In the genomic region with DNA sequence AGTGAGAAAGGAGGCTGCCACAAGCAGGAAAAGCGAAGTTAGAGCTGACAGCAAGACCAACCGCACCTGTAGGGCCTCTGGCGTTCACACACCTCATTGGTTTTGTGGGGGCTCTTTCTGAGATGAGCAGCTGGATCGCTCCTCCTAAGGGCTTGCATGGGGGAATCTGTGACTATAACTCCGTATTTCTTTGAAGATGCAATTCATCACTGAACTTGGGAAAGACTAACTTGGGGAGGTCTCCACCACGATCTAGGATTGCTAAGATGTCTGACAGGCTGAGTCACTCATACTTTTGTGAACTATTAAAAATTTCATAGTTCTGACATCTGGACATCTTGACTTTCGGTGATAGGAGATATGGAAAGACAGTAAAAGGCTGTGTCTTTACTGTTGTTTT, we compare ENCODE assay signal across 11 cellular contexts.
DNase-seq lines count a peak whose midpoint lies in the region; ATAC-seq and TF ChIP-seq lines count a peak whose summit lies in the region.
"Had no signal": no experiment of that assay in that cellular context is flagged by ENCODE, and none has a peak within 500 bp of the region (broad histone marks: within the 10 kb centered on the region; RNA-seq: fewer than 3 reads in every experiment).

No MANE protein-coding gene starts in this region.

- H3K9me3 ChIP-seq in CD4-positive, alpha-beta memory T cell (ENCODE audit: control insufficient read depth in 1 of 2, low read length in 2 of 2): no peaks in the 10 kb centered on the region
- no peaks in the 10 kb centered on the region for H3K9me3 ChIP-seq in endodermal cell (ENCODE audit: control insufficient read depth, low read length)
- H3K9me3 ChIP-seq: right atrium auricular region had no signal

- CTCF ChIA-PET in CD4-positive, alpha-beta memory T cell (lab: Charles Lee; ENCODE audit: partially characterized antibody): interaction anchor here (1.6 kb wide), 1 partner anchor 10 kb away, joined by 3 read pairs; no protein-coding TSS in a partner anchor

- H3K27me3 Mint-ChIP-seq in CD4-positive, alpha-beta memory T cell: no peaks in the 10 kb centered on the region
- H3K27me3 Mint-ChIP-seq in endodermal cell (ENCODE audit: insufficient read depth): no peaks in the 10 kb centered on the region

- peaks cover 32 to 54% (median 39%) of the 10 kb centered on the region in 4 donors for H3K4me1 Mint-ChIP-seq in CD4-positive, alpha-beta memory T cell
- H3K4me1 Mint-ChIP-seq in endodermal cell: peaks cover 22% of the 10 kb centered on the region

- H3K36me3 ChIP-seq in CD4-positive, alpha-beta memory T cell (ENCODE audit: insufficient read depth, low read length): no peaks in the 10 kb centered on the region
- H3K36me3 ChIP-seq in endodermal cell (ENCODE audit: control insufficient read depth, insufficient read depth, low read length): no peaks in the 10 kb centered on the region
- H3K36me3 ChIP-seq: right atrium auricular region had no signal

- no peak overlapping the region for H3K4me3 ChIP-seq in CD4-positive, alpha-beta memory T cell (ENCODE audit: low read length in 2 of 2)
- H3K4me3 ChIP-seq in endodermal cell (ENCODE audit: low read length): no peak overlapping the region
- H3K4me3 ChIP-seq: right atrium auricular region had no signal

- H3K36me3 Mint-ChIP-seq in CD4-positive, alpha-beta memory T cell: peaks cover 20 to 34% of the 10 kb centered on the region in 2 donors
- peaks cover 8% of the 10 kb centered on the region for H3K36me3 Mint-ChIP-seq in endodermal cell (ENCODE audit: low read depth)

- H3K4me3 Mint-ChIP-seq in CD4-positive, alpha-beta memory T cell: peak overlapping the region in 4 of 8 donors; percentile 63 to 88 (median 77)
- no peak overlapping the region for H3K4me3 Mint-ChIP-seq in endodermal cell

- intact Hi-C loops in CD4-positive, alpha-beta memory T cell (cut with micrococcal nuclease): no loop called here

- no peak for DNase-seq in CD4-positive, alpha-beta memory T cell
- DNase-seq in M059J (ENCODE audit: low read depth) (peak; percentile 34), endodermal cell (no peak), non-pigmented ciliary epithelial cell (ENCODE audit: low read depth) (peak; percentile 73), amygdala (lab: John Stamatoyannopoulos, UW) (no peak)
- DNase-seq in activated CD4-positive, alpha-beta T cell treated with anti-CD3 and anti-CD28 coated beads for 1 hour: no peak
- DNase-seq: left cardiac atrium, NCI-H2081 had no signal

- H3K9ac ChIP-seq in endodermal cell (ENCODE audit: extremely low read depth, low read length, poor library complexity, severe bottlenecking): no peak overlapping the region

- no peaks in the 10 kb centered on the region for H3K9me3 Mint-ChIP-seq in CD4-positive, alpha-beta memory T cell
- no peaks in the 10 kb centered on the region for H3K9me3 Mint-ChIP-seq in endodermal cell

- H3K27me3 ChIP-seq in CD4-positive, alpha-beta memory T cell (ENCODE audit: insufficient read depth, low read length): no peaks in the 10 kb centered on the region
- no peaks in the 10 kb centered on the region for H3K27me3 ChIP-seq in endodermal cell (ENCODE audit: control insufficient read depth, insufficient read depth, low read length, poor library complexity, severe bottlenecking)
- H3K27me3 ChIP-seq: right atrium auricular region had no signal

- no peak overlapping the region for H3K27ac ChIP-seq in CD4-positive, alpha-beta memory T cell (ENCODE audit: low read depth, low read length)
- peak overlapping the region; percentile 81 for H3K27ac ChIP-seq in endodermal cell (ENCODE audit: low read depth, low read length)
- H3K27ac ChIP-seq: right atrium auricular region had no signal

- TF ChIP-seq CTCF in endodermal cell (conservative IDR thresholded peaks at IDR 0.05): no peak

- peak overlapping the region in 6 of 7 donors; percentile 62 to 96 (median 90) for H3K27ac Mint-ChIP-seq in CD4-positive, alpha-beta memory T cell
- H3K27ac Mint-ChIP-seq in endodermal cell: no peak overlapping the region

- H3K4me1 ChIP-seq in CD4-positive, alpha-beta memory T cell (ENCODE audit: insufficient read depth, low read length): peaks cover 37% of the 10 kb centered on the region
- peaks cover 19% of the 10 kb centered on the region for H3K4me1 ChIP-seq in endodermal cell (ENCODE audit: control insufficient read depth, insufficient read depth, low read length)

- WGBS in endodermal cell (ENCODE audit: insufficient coverage in 1 of 2, insufficient read length in 1 of 2), 2 experiments: 94 to 96% methylated on average over 6 to 7 of the region's 7 CpGs

- no peak for ATAC-seq in GM18868 (IDR thresholded peaks at IDR 0.05; ENCODE audit: unreplicated experiment)
- ATAC-seq in esophagus mucosa: no peak
- ATAC-seq: left cardiac atrium had no signal

- POLR2A ChIA-PET in CD4-positive, alpha-beta memory T cell (lab: Charles Lee; ENCODE audit: partially characterized antibody): interaction anchor here (1.2 to 1.5 kb wide), 2 partner anchors 14 to 210 kb away, joined by 3 to 4 read pairs; no protein-coding TSS in a partner anchor

Comparison
In these comparisons a context has a peak if more than half of its experiments do, and no peak if none do; other contexts are left out.
1. DNase-seq: peak in M059J (single experiment) and non-pigmented ciliary epithelial cell (single experiment); none in CD4-positive, alpha-beta memory T cell (0 of 5), endodermal cell (single experiment), amygdala (0 of 56) and activated CD4-positive, alpha-beta T cell treated with anti-CD3 and anti-CD28 coated beads for 1 hour (single experiment).